Comparison of ENCODE assay signal across 1 cellular context in the genomic region with DNA sequence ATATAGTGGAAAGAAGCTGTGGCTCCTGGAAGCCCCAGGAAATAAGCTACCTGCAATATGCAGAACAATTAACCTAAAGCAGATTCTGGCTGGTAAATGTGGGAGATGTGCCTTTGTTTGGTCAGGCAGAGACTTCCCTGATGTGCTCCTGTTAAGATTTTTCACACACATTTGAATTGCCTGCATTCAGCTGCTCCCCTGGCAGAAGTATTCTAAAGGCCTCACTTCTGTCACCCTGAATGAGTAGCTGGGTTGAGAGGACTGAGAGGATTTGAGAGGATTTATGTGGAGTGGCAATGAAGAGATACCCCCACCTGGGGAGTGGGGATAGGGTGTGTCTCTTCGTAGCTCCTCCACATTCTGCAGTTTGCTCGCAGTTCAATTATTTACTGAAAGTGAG.
TF ChIP-seq lines count a peak whose summit lies in the region.

No MANE protein-coding gene starts in this region.

TF ChIP-seq in H1, 55 proteins besides CTCF, POLR2A, EP300 and RAD21:
- TF ChIP-seq, protein P1, sequence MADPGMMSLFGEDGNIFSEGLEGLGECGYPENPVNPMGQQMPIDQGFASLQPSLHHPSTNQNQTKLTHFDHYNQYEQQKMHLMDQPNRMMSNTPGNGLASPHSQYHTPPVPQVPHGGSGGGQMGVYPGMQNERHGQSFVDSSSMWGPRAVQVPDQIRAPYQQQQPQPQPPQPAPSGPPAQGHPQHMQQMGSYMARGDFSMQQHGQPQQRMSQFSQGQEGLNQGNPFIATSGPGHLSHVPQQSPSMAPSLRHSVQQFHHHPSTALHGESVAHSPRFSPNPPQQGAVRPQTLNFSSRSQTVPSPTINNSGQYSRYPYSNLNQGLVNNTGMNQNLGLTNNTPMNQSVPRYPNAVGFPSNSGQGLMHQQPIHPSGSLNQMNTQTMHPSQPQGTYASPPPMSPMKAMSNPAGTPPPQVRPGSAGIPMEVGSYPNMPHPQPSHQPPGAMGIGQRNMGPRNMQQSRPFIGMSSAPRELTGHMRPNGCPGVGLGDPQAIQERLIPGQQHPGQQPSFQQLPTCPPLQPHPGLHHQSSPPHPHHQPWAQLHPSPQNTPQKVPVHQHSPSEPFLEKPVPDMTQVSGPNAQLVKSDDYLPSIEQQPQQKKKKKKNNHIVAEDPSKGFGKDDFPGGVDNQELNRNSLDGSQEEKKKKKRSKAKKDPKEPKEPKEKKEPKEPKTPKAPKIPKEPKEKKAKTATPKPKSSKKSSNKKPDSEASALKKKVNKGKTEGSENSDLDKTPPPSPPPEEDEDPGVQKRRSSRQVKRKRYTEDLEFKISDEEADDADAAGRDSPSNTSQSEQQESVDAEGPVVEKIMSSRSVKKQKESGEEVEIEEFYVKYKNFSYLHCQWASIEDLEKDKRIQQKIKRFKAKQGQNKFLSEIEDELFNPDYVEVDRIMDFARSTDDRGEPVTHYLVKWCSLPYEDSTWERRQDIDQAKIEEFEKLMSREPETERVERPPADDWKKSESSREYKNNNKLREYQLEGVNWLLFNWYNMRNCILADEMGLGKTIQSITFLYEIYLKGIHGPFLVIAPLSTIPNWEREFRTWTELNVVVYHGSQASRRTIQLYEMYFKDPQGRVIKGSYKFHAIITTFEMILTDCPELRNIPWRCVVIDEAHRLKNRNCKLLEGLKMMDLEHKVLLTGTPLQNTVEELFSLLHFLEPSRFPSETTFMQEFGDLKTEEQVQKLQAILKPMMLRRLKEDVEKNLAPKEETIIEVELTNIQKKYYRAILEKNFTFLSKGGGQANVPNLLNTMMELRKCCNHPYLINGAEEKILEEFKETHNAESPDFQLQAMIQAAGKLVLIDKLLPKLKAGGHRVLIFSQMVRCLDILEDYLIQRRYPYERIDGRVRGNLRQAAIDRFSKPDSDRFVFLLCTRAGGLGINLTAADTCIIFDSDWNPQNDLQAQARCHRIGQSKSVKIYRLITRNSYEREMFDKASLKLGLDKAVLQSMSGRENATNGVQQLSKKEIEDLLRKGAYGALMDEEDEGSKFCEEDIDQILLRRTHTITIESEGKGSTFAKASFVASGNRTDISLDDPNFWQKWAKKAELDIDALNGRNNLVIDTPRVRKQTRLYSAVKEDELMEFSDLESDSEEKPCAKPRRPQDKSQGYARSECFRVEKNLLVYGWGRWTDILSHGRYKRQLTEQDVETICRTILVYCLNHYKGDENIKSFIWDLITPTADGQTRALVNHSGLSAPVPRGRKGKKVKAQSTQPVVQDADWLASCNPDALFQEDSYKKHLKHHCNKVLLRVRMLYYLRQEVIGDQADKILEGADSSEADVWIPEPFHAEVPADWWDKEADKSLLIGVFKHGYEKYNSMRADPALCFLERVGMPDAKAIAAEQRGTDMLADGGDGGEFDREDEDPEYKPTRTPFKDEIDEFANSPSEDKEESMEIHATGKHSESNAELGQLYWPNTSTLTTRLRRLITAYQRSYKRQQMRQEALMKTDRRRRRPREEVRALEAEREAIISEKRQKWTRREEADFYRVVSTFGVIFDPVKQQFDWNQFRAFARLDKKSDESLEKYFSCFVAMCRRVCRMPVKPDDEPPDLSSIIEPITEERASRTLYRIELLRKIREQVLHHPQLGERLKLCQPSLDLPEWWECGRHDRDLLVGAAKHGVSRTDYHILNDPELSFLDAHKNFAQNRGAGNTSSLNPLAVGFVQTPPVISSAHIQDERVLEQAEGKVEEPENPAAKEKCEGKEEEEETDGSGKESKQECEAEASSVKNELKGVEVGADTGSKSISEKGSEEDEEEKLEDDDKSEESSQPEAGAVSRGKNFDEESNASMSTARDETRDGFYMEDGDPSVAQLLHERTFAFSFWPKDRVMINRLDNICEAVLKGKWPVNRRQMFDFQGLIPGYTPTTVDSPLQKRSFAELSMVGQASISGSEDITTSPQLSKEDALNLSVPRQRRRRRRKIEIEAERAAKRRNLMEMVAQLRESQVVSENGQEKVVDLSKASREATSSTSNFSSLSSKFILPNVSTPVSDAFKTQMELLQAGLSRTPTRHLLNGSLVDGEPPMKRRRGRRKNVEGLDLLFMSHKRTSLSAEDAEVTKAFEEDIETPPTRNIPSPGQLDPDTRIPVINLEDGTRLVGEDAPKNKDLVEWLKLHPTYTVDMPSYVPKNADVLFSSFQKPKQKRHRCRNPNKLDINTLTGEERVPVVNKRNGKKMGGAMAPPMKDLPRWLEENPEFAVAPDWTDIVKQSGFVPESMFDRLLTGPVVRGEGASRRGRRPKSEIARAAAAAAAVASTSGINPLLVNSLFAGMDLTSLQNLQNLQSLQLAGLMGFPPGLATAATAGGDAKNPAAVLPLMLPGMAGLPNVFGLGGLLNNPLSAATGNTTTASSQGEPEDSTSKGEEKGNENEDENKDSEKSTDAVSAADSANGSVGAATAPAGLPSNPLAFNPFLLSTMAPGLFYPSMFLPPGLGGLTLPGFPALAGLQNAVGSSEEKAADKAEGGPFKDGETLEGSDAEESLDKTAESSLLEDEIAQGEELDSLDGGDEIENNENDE (IDR thresholded peaks at IDR 0.05; ENCODE audit: insufficient replicate concordance, low read length), result no peak
